ENCODE assay signal across 9 cellular contexts in the genomic region with DNA sequence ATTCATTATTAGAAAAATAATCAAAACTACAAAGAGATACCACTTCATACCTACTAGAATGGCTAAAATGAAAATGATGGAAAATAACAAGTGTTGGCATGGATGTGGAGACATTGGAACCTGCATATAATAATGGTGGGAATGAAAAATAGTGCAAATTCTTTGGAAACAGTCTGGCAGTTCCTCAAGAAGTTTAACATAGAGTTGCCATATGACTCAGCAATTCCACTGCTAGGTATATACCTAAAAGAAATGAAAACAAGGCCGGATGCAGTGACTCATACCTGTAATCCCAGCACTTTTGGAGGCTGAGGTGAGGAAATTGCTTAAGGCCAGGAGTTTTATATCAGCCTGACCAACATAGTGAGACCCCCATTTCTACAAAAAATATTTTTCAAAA. TPM values are rescaled to one million over a fixed set of nuclear protein-coding genes. Genes with fewer than 3 reads are reported as not detected.
DNase-seq lines count a peak whose midpoint lies in the region; ATAC-seq and TF ChIP-seq lines count a peak whose summit lies in the region.
"Had no signal": no experiment of that assay in that cellular context is flagged by ENCODE, and none has a peak within 500 bp of the region (broad histone marks: within the 10 kb centered on the region; RNA-seq: fewer than 3 reads in every experiment).

No MANE protein-coding gene starts in this region.

- peaks cover 12% of the 10 kb centered on the region for H3F3A ChIP-seq in PC-3 (ENCODE audit: low read length, unreplicated experiment)

- no peak for TF ChIP-seq POLR2A in thyroid gland (IDR thresholded peaks at IDR 0.05)

- H3K27me3 ChIP-seq in PC-3 (ENCODE audit: low read length) (no peaks in the 10 kb centered on the region), thyroid gland (no peaks in the 10 kb centered on the region), WERI-Rb-1 (ENCODE audit: insufficient read depth, low read depth, severe bottlenecking) (no peaks in the 10 kb centered on the region)

- ATAC-seq in GM18858 (IDR thresholded peaks at IDR 0.05; ENCODE audit: unreplicated experiment), result peak; percentile 66
- ATAC-seq in GM21786 (IDR thresholded peaks at IDR 0.05; ENCODE audit: unreplicated experiment), result peak; percentile 53
- peak; percentile 80 for ATAC-seq in PC-3
- ATAC-seq in esophagus mucosa, result peak; percentile 92
- ATAC-seq in sciatic nerve, result no peak

- H2AFZ ChIP-seq in PC-3 (ENCODE audit: low read length), result no peak overlapping the region

- H3K4me1 ChIP-seq in PC-3 (ENCODE audit: insufficient read depth, low read length) (peaks cover 23% of the 10 kb centered on the region), thyroid gland (peaks cover 4 to 8% of the 10 kb centered on the region in 2 donors)

- H4K20me1 ChIP-seq in PC-3 (ENCODE audit: low read length), result no peaks in the 10 kb centered on the region

- H3K9me3 ChIP-seq in PC-3 (ENCODE audit: low read length) (no peaks in the 10 kb centered on the region), thyroid gland (no peaks in the 10 kb centered on the region), WERI-Rb-1 (ENCODE audit: severe bottlenecking) (no peaks in the 10 kb centered on the region)

- CTCF ChIA-PET in PC-3 (lab: Charles Lee), result no interaction called here

- H3K9me2 ChIP-seq in PC-3 (replicated peaks; ENCODE audit: low read length), result no peaks in the 10 kb centered on the region

- H3K27ac ChIP-seq in PC-3 (ENCODE audit: low read length) (peak overlapping the region; percentile 92), thyroid gland (no peak overlapping the region), WERI-Rb-1 (no peak overlapping the region)

- no TSS peak for BruUV-seq in PC-3 (replicated peaks; lab: Mats Ljungman, UMichigan)

- WGBS in thyroid gland, 2 donors, result 89 to 93% methylated on average over 1 of the region's 1 CpG

- H3K4me3 ChIP-seq in PC-3 (ENCODE audit: low read length) (no peak overlapping the region), thyroid gland (replicated peaks in 1 of 3) (no peak overlapping the region), WERI-Rb-1 (ENCODE audit: low read depth, low read length) (no peak overlapping the region)

- no peak for TF ChIP-seq CTCF in PC-3 (conservative IDR thresholded peaks at IDR 0.05; ENCODE audit: low read depth, low read length)
- no peak for TF ChIP-seq CTCF in thyroid gland (IDR thresholded peaks at IDR 0.05)
- no peak for TF ChIP-seq CTCF in WERI-Rb-1 (IDR thresholded peaks at IDR 0.05; ENCODE audit: low read depth, low read length)

- peak overlapping the region; percentile 53 for H3K9ac ChIP-seq in PC-3 (ENCODE audit: low read length)

- no peaks in the 10 kb centered on the region for H3K79me2 ChIP-seq in PC-3 (ENCODE audit: low read length)

- POLR2A ChIA-PET in PC-3 (lab: Charles Lee; ENCODE audit: unreplicated experiment), result no interaction called here

- H3K4me2 ChIP-seq in PC-3 (ENCODE audit: low read length), result 0 out of 2 replicates have a peak overlapping the region, but pooled peaks have one; percentile 9

- intact Hi-C loops in PC-3 (cut with micrococcal nuclease), result loop anchor here (2.0 kb wide), 2 partner anchors 29 to 85 kb away; no protein-coding TSS in a partner anchor
- intact Hi-C loops in thyroid gland (cut with DNase I), result no loop called here
- intact Hi-C loops in sciatic nerve (cut with DNase I), result no loop called here

- peak; percentile 96 for DNase-seq in PC-3
- no peak for DNase-seq in thyroid gland
- no peak for DNase-seq in KG1 (lab: John Stamatoyannopoulos, UW)
- DNase-seq in WERI-Rb-1, result no peak
- no peak for DNase-seq in sciatic nerve (ENCODE audit: low spot score)
- DNase-seq: activated CD4-positive, alpha-beta T cell treated with anti-CD3 and anti-CD28 coated beads for 48 hours had no signal

- H3K36me3 ChIP-seq in PC-3 (ENCODE audit: low read depth, low read length), result no peaks in the 10 kb centered on the region
- no peaks in the 10 kb centered on the region for H3K36me3 ChIP-seq in thyroid gland
- no peaks in the 10 kb centered on the region for H3K36me3 ChIP-seq in WERI-Rb-1

RNA-seq across cellular contexts. Expression of gene ACYP2, which starts 41.6 kb away (rescaled TPM):
- 2.9 and 8.3 TPM in 2 replicates for total RNA-seq in PC-3 (2014; rRNA removed)
- 7.3 TPM for total RNA-seq in esophagus mucosa
- total RNA-seq in thyroid gland, result 10 to 100 TPM; 14.1 to 29.2 (median 26.2) TPM
- total RNA-seq in sciatic nerve, result 19.7 TPM
